10 cellular contexts compared by ENCODE assay signal in the genomic region with DNA sequence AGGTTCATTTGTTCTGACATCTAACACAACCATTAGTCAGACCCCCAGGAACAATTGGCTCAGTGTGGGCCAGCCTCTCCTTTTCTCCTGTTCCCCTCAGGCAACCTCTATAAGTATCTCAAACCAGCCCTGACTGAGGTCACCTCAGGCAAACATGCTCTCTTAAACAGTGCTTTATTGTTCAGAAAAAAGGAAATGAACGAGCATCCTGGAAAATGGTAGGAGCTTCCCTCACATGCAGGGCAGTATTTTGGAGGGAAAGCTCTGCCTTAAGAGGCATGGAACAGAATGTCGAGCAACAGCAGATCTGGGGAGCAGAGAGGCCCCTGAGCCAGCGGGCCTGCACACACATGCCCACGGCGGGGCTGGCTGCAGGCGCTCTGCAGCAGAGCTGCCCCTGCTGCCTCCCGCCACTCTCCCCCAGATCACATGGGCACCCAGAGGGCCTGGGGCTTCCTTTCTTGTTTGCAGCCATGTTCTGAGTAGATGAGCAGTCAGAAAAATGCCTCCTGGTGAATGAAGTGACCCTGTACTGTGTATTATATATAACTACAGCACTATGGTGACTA. TPM values are rescaled to one million over a fixed set of nuclear protein-coding genes. Genes with fewer than 3 reads are reported as not detected.
DNase-seq lines count a peak whose midpoint lies in the region; ATAC-seq and TF ChIP-seq lines count a peak whose summit lies in the region.
"Had no signal": no experiment of that assay in that cellular context is flagged by ENCODE, and none has a peak within 500 bp of the region (broad histone marks: within the 10 kb centered on the region; RNA-seq: fewer than 3 reads in every experiment).

No MANE protein-coding gene starts in this region.

- H3K4me1 ChIP-seq in right atrium auricular region: peaks cover 0 to 25% of the 10 kb centered on the region in 2 donors
- H3K4me1 ChIP-seq: parathyroid adenoma had no signal

- peak overlapping the region; percentile 8 to 93 for H3K27ac ChIP-seq in right atrium auricular region
- H3K27ac ChIP-seq: parathyroid adenoma had no signal

- H3K36me3 ChIP-seq in right atrium auricular region: no peaks in the 10 kb centered on the region

- ATAC-seq in Right ventricle myocardium inferior (peak; percentile 24), HG03025 (IDR thresholded peaks at IDR 0.05; ENCODE audit: low FRiP score, unreplicated experiment) (no peak), HG03460 (IDR thresholded peaks at IDR 0.05; ENCODE audit: unreplicated experiment) (no peak)

- intact Hi-C loops in Right ventricle myocardium inferior (cut with DNase I): no loop called here
- intact Hi-C loops in cardiac septum (cut with DNase I): no loop called here

- H3K4me3 ChIP-seq in right atrium auricular region: no peak overlapping the region

- no peak for TF ChIP-seq CTCF in right atrium auricular region (IDR thresholded peaks at IDR 0.05)

- H3K9me3 ChIP-seq in right atrium auricular region: no peaks in the 10 kb centered on the region

- no peaks in the 10 kb centered on the region for H3K27me3 ChIP-seq in right atrium auricular region

- DNase-seq in Right ventricle myocardium inferior (ENCODE audit: missing footprints): no peak
- no peak for DNase-seq in cardiac septum (ENCODE audit: low spot score)
- peak; percentile 21 for DNase-seq in SW480 (ENCODE audit: low spot score)
- DNase-seq in right atrium auricular region (ENCODE audit: low spot score): no peak
- no peak for DNase-seq in activated CD4-positive, alpha-beta T cell treated with anti-CD3 and anti-CD28 coated beads, Interleukin-2, amount 50 U/mL, for 4 hours
- no peak for DNase-seq in AG08396 (ENCODE audit: low spot score)
- DNase-seq: stimulated activated naive CD4-positive, alpha-beta T cell had no signal

RNA-seq across cellular contexts. Expression of a gene that starts 42.0 kb away (rescaled TPM):
- total RNA-seq in Right ventricle myocardium inferior (9.4 TPM), cardiac septum (9.5 TPM), right atrium auricular region (10 to 100 TPM; 10.1 to 22.9 TPM)

RNA-seq across cellular contexts. Expression of a gene that starts 56.6 kb away (rescaled TPM):
- total RNA-seq in Right ventricle myocardium inferior: 7.6 TPM
- 10.2 TPM for total RNA-seq in cardiac septum
- 1 to 10 TPM; 6.4 to 7.8 TPM for total RNA-seq in right atrium auricular region
